1 cellular context compared by ENCODE assay signal in genomic region chr11:35192347-35192746, GRCh38.
TF ChIP-seq lines count a peak whose summit lies in the region.

No MANE protein-coding gene starts in this region.

TF ChIP-seq in IMR-90, 13 proteins besides CTCF, POLR2A, EP300 and RAD21 (continued from another document):
- TF ChIP-seq USF2 (IDR thresholded peaks at IDR 0.05; ENCODE audit: low read depth, low read length) (no peak), MAZ (IDR thresholded peaks at IDR 0.05; ENCODE audit: borderline replicate concordance, low read depth, low read length) (no peak), BHLHE40 (IDR thresholded peaks at IDR 0.05; ENCODE audit: low read depth, low read length) (no peak), NFE2L2 (IDR thresholded peaks at IDR 0.05; ENCODE audit: low read depth, low read length) (no peak)
